8 cellular contexts compared by ENCODE assay signal in the genomic region with DNA sequence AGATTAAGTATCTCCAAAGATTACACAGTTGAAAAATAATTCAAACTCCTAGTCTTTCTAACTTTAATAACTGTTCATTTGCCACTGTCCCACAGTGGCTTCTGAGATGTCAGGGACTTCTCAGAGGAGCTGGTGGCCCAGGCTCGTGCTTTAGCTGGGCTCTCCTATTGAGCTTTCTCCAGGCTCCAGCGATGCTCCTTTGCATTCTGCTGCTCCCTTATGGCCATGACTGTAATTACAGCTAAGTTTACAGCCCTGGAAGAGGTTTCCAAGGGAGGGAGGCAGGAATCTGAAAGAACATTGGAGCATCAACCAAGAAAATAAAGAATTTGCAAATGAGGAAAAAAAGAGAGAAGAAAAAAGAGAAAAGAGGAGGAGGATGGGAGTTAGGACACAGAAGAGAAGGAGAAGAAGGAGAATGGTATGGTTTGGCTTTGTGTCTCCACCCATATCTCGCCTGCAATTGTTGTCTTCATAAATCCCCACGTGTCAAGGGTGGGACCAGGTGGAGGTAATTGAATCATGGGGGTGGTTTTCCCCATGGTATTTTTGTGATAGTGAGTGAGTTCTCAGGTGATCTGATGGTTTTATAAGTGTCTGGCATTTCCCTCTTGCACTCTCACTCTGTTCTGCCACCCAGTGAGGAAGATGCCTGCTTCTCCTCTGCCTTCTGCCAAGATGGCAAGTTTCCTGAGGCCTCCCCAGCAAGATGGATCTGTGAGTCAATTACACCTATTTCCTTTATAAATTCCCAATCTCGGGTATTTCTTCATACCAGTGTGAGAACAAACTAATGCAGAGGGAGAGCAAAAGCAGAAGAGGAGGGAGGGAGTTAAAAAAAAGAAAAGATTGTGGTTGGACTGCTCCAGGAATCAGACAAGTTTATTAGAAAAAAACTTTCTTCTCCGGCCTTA.
A peak's percentile ranks its signal among the peaks of the same experiment; 100 is the strongest.
DNase-seq lines count a peak whose midpoint lies in the region; ATAC-seq and TF ChIP-seq lines count a peak whose summit lies in the region.

No MANE protein-coding gene starts in this region.

- peak; percentile 53 to 78 (median 65); a peak in 5 of 6 replicates for TF ChIP-seq CTCF in HCT116 (IDR thresholded peaks at IDR 0.05 in 2 of 3, conservative IDR thresholded peaks at IDR 0.05 in 1 of 3; ENCODE audit: borderline replicate concordance in 1 of 3, insufficient read depth in 1 of 3, low read depth in 2 of 3, low read length in 2 of 3)
- TF ChIP-seq CTCF in glutamatergic neuron (IDR thresholded peaks at IDR 0.05; ENCODE audit: partially characterized antibody, unreplicated experiment) = peak; percentile 64

- H3K9me3 Mint-ChIP-seq in glutamatergic neuron (ENCODE audit: unreplicated experiment) = no peaks in the 10 kb centered on the region

- peak; percentile 18 for DNase-seq in left cardiac atrium
- no peak for DNase-seq in left ventricle myocardium superior
- DNase-seq in HCT116 (ENCODE audit: low read depth, low spot score) = peak; percentile 31
- DNase-seq in MG63 = peak; percentile 67
- DNase-seq in SW 1271 (lab: John Stamatoyannopoulos, UW) = peak; percentile 54 to 66
- DNase-seq in glutamatergic neuron = peak; percentile 53
- peak; percentile 64 for DNase-seq in stromal cell of bone marrow (ENCODE audit: low read depth)

- CTCF ChIA-PET in HCT116 (lab: Charles Lee) = interaction anchor here (0.7 to 2.4 kb wide), 13 partner anchors 8 to 1465 kb away, joined by 3 to 51 read pairs (median 4); partner anchors contain the start of gene BDNF

- H3K9me2 ChIP-seq in HCT116 (ENCODE audit: insufficient read depth) = no peaks in the 10 kb centered on the region

- POLR2A ChIA-PET in HCT116 (lab: Charles Lee) = interaction anchor here (1.0 kb wide), 1 partner anchor 1461 kb away, joined by 3 read pairs; no protein-coding TSS in a partner anchor

- peak overlapping the region; percentile 45 for H2AFZ ChIP-seq in HCT116 (ENCODE audit: low read depth, low read length, poor library complexity, severe bottlenecking)

- H3K36me3 Mint-ChIP-seq in glutamatergic neuron (ENCODE audit: unreplicated experiment) = no peaks in the 10 kb centered on the region

- no peaks in the 10 kb centered on the region for H3K36me3 ChIP-seq in HCT116 (ENCODE audit: control insufficient read depth in 1 of 2, insufficient read depth in 2 of 2, low read length in 2 of 2)
- peaks cover 14% of the 10 kb centered on the region for H3K36me3 ChIP-seq in MG63

- H3K9ac ChIP-seq in HCT116 (ENCODE audit: low read length) = no peak overlapping the region

- H4K20me1 ChIP-seq in HCT116 (ENCODE audit: insufficient read depth) = no peaks in the 10 kb centered on the region

- H3K4me2 ChIP-seq in HCT116 (ENCODE audit: low read length) = no peak overlapping the region

- no peaks in the 10 kb centered on the region for H3K4me1 ChIP-seq in HCT116 (ENCODE audit: control insufficient read depth in 1 of 2, insufficient read depth in 2 of 2, low read length in 2 of 2)

- intact Hi-C loops in left cardiac atrium (cut with DNase I) (no loop called here), left ventricle myocardium superior (cut with micrococcal nuclease) (no loop called here), HCT116 (cut with micrococcal nuclease) (loop anchor here (1.0 to 10.0 kb wide), 3 partner anchors 167 to 1461 kb away; no protein-coding TSS in a partner anchor)

- peak; percentile 36 for TF ChIP-seq POLR2A in HCT116 (IDR thresholded peaks at IDR 0.05; ENCODE audit: borderline replicate concordance, extremely low read depth, insufficient read depth, insufficient read length)

- no peaks in the 10 kb centered on the region for H3K4me1 Mint-ChIP-seq in glutamatergic neuron (ENCODE audit: low read depth, unreplicated experiment)

- H3K9me3 ChIP-seq in HCT116 (ENCODE audit: control insufficient read depth in 1 of 2, insufficient read depth in 1 of 2, low read depth in 1 of 2, low read length in 2 of 2) (no peaks in the 10 kb centered on the region), MG63 (peaks cover 12% of the 10 kb centered on the region)

- ATAC-seq in left cardiac atrium (peak in 1 of 2 donors; percentile 49), left ventricle myocardium superior (no peak), HCT116 (peak; percentile 99), GM18873 (IDR thresholded peaks at IDR 0.05; ENCODE audit: low FRiP score, unreplicated experiment) (no peak)

- no peaks in the 10 kb centered on the region for H3K79me2 ChIP-seq in HCT116 (ENCODE audit: insufficient read depth, low read length)

- BruUV-seq in HCT116 (replicated peaks; lab: Mats Ljungman, UMichigan) = no TSS peak

- H3K27me3 ChIP-seq in HCT116 (ENCODE audit: insufficient read depth, low read length) = no peaks in the 10 kb centered on the region
- no peaks in the 10 kb centered on the region for H3K27me3 ChIP-seq in MG63

- RAD21 ChIA-PET in HCT116 (lab: Charles Lee; ENCODE audit: low non-redundant PET in 1 of 2, low total read pairs in 2 of 2, uncharacterized antibody in 2 of 2, unreplicated experiment in 2 of 2) = interaction anchor here (0.6 to 2.0 kb wide), 6 partner anchors 139 to 1461 kb away, joined by 3 to 24 read pairs (median 3); partner anchors contain the start of gene BDNF (in 1 of the 2)

- no peaks in the 10 kb centered on the region for H3K27me3 Mint-ChIP-seq in glutamatergic neuron (ENCODE audit: unreplicated experiment)

- H3K4me3 ChIP-seq in HCT116 (replicated peaks in 1 of 2; ENCODE audit: low read depth in 1 of 2, low read length in 2 of 2) (no peak overlapping the region), MG63 (no peak overlapping the region)

- H3K4me3 Mint-ChIP-seq in glutamatergic neuron (ENCODE audit: unreplicated experiment) = no peak overlapping the region

- no peak overlapping the region for H3K27ac ChIP-seq in HCT116 (ENCODE audit: low read depth, low read length)

- peak; percentile 81 for TF ChIP-seq RAD21 in HCT116 (IDR thresholded peaks at IDR 0.05; ENCODE audit: low read depth)

- H3K27ac Mint-ChIP-seq in glutamatergic neuron (ENCODE audit: unreplicated experiment) = no peak overlapping the region

TF ChIP-seq in HCT116, 20 proteins besides CTCF, POLR2A, EP300 and RAD21 (continues in another document):
- TF ChIP-seq SIN3A (IDR thresholded peaks at IDR 0.05; ENCODE audit: low read depth) (no peak), EZH2phosphoT487 (IDR thresholded peaks at IDR 0.05; ENCODE audit: borderline replicate concordance) (no peak), EGR1 (IDR thresholded peaks at IDR 0.05; ENCODE audit: low read depth) (no peak), ELF1 (IDR thresholded peaks at IDR 0.05; ENCODE audit: borderline replicate concordance, low read depth) (no peak), FOSL1 (IDR thresholded peaks at IDR 0.05; ENCODE audit: low read depth) (no peak), SRF (IDR thresholded peaks at IDR 0.05; ENCODE audit: low read depth) (no peak), SP1 (IDR thresholded peaks at IDR 0.05; ENCODE audit: low read depth) (no peak), TCF7L2 (IDR thresholded peaks at IDR 0.05; ENCODE audit: borderline replicate concordance, extremely low read depth, insufficient read depth, insufficient read length) (no peak), EZH2 (IDR thresholded peaks at IDR 0.05) (no peak), JUND (IDR thresholded peaks at IDR 0.05) (no peak), YY1 (IDR thresholded peaks at IDR 0.05; ENCODE audit: extremely low read depth, insufficient replicate concordance, low read depth, low read length) (no peak)
- TF ChIP-seq, protein P1, sequence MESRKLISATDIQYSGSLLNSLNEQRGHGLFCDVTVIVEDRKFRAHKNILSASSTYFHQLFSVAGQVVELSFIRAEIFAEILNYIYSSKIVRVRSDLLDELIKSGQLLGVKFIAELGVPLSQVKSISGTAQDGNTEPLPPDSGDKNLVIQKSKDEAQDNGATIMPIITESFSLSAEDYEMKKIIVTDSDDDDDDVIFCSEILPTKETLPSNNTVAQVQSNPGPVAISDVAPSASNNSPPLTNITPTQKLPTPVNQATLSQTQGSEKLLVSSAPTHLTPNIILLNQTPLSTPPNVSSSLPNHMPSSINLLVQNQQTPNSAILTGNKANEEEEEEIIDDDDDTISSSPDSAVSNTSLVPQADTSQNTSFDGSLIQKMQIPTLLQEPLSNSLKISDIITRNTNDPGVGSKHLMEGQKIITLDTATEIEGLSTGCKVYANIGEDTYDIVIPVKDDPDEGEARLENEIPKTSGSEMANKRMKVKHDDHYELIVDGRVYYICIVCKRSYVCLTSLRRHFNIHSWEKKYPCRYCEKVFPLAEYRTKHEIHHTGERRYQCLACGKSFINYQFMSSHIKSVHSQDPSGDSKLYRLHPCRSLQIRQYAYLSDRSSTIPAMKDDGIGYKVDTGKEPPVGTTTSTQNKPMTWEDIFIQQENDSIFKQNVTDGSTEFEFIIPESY (IDR thresholded peaks at IDR 0.05; ENCODE audit: extremely low read depth, insufficient replicate concordance, low read length) = no peak
- TF ChIP-seq, protein P2, sequence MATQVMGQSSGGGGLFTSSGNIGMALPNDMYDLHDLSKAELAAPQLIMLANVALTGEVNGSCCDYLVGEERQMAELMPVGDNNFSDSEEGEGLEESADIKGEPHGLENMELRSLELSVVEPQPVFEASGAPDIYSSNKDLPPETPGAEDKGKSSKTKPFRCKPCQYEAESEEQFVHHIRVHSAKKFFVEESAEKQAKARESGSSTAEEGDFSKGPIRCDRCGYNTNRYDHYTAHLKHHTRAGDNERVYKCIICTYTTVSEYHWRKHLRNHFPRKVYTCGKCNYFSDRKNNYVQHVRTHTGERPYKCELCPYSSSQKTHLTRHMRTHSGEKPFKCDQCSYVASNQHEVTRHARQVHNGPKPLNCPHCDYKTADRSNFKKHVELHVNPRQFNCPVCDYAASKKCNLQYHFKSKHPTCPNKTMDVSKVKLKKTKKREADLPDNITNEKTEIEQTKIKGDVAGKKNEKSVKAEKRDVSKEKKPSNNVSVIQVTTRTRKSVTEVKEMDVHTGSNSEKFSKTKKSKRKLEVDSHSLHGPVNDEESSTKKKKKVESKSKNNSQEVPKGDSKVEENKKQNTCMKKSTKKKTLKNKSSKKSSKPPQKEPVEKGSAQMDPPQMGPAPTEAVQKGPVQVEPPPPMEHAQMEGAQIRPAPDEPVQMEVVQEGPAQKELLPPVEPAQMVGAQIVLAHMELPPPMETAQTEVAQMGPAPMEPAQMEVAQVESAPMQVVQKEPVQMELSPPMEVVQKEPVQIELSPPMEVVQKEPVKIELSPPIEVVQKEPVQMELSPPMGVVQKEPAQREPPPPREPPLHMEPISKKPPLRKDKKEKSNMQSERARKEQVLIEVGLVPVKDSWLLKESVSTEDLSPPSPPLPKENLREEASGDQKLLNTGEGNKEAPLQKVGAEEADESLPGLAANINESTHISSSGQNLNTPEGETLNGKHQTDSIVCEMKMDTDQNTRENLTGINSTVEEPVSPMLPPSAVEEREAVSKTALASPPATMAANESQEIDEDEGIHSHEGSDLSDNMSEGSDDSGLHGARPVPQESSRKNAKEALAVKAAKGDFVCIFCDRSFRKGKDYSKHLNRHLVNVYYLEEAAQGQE (IDR thresholded peaks at IDR 0.05; ENCODE audit: low read depth) = no peak
- TF ChIP-seq, protein P3, sequence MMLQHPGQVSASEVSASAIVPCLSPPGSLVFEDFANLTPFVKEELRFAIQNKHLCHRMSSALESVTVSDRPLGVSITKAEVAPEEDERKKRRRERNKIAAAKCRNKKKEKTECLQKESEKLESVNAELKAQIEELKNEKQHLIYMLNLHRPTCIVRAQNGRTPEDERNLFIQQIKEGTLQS (IDR thresholded peaks at IDR 0.05) = no peak
